In genomic region chr1:178648159-178648558, GRCh38 we compare ENCODE assay signal across 8 cellular contexts.
"Had no signal": no experiment of that assay in that cellular context is flagged by ENCODE, and none has a peak within 500 bp of the region (broad histone marks: within the 10 kb centered on the region; RNA-seq: fewer than 3 reads in every experiment).

No MANE protein-coding gene starts in this region.

- FAIRE-seq: G401.6, GM12878, GM12891, GM12892, GM18507, GM19239 had no signal

- ATAC-seq: GM12878 had no signal

- DNase-seq: GDM1, GF-D8 had no signal

- H3K4me3 ChIP-seq: GM12878 had no signal
